In genomic region chr10:123446449-123447156, GRCh38 we compare ENCODE assay signal across 24 cellular contexts.
A peak's percentile ranks its signal among the peaks of the same experiment; 100 is the strongest.
DNase-seq lines count a peak whose midpoint lies in the region; ATAC-seq and TF ChIP-seq lines count a peak whose summit lies in the region.
"Had no signal": no experiment of that assay in that cellular context is flagged by ENCODE, and none has a peak within 500 bp of the region (broad histone marks: within the 10 kb centered on the region; RNA-seq: fewer than 3 reads in every experiment).

No MANE protein-coding gene starts in this region.

- no peaks in the 10 kb centered on the region for H3K27me3 ChIP-seq in H9 (ENCODE audit: insufficient read depth, low read length)

- H3K23ac ChIP-seq in H9 (ENCODE audit: insufficient read length, low read depth, low read length) = no peak overlapping the region

- H3K4me1 Mint-ChIP-seq in H9 (peaks cover 2 to 6% of the 10 kb centered on the region in 2 experiments; a peak in 3 of 4 replicates), WTC11 (peaks cover 2% of the 10 kb centered on the region; the same call in 1 of the 2 replicates)
- H3K4me1 Mint-ChIP-seq: CD4-positive, alpha-beta memory T cell; T-cell had no signal

- no CpG with 5 or more reads among the region's 10 CpGs for WGBS in H9 (ENCODE audit: extremely low coverage, insufficient read length, low lambda C conversion rate)

- no peak overlapping the region for H2BK20ac ChIP-seq in H9 (ENCODE audit: low read depth, low read length, poor library complexity, severe bottlenecking)

- H2AK5ac ChIP-seq in H9 (ENCODE audit: insufficient read length, low read length) = no peak overlapping the region

- no peaks in the 10 kb centered on the region for H3K23me2 ChIP-seq in H9 (ENCODE audit: insufficient read length, low read depth, low read length, poor library complexity, severe bottlenecking)

- H3T11ph ChIP-seq in H9 (ENCODE audit: low read length) = no peak overlapping the region

- no peak overlapping the region for H2BK5ac ChIP-seq in H9 (ENCODE audit: insufficient read length, low read length)

- H3K27me3 Mint-ChIP-seq in H9 (ENCODE audit: low read depth) (no peaks in the 10 kb centered on the region; the same call in 1 of the 2 replicates), WTC11 (ENCODE audit: low read depth) (no peaks in the 10 kb centered on the region)

- TF ChIP-seq CTCF in H9 (conservative IDR thresholded peaks at IDR 0.05) (no peak), WTC11 (IDR thresholded peaks at IDR 0.05) (no peak)

- no peak overlapping the region for H2BK120ac ChIP-seq in H9 (ENCODE audit: low read depth, low read length, poor library complexity, severe bottlenecking)

- H4K91ac ChIP-seq in H9 (ENCODE audit: insufficient read length, low read depth, low read length) = no peak overlapping the region

- H3K4me2 ChIP-seq in H9 (ENCODE audit: insufficient read depth, insufficient read length, low read length) = no peak overlapping the region
- H3K4me2 ChIP-seq: PC-9 had no signal

- DNase-seq in ELF-1 (ENCODE audit: low read depth, low spot score) (peak; percentile 13), H9 (no peak), WTC11 (ENCODE audit: low spot score) (no peak), mesenteric fat pad (ENCODE audit: low spot score) (peak; percentile 26), NOMO-1 (lab: John Stamatoyannopoulos, UW; ENCODE audit: unreplicated experiment in 2 of 2) (no peak), LoVo (ENCODE audit: low spot score) (no peak)
- DNase-seq: C1 segment of cervical spinal cord; CD4-positive, alpha-beta memory T cell; DMS79; EL; GF-D8; KG1; MM.1S; NCI-H1694; NCI-H2081; NCI-H2171; NCI-H226; NCI-H510A; NK-92 treated with Interleukin-12 subunit alpha and Interleukin-12 subunit beta, amount 100 ng/mL, for 24 hours; PC-9; RPMI8226; SHP77; T-cell had no signal

- H2BK15ac ChIP-seq in H9 (ENCODE audit: low read depth, low read length) = no peak overlapping the region

- POLR2A ChIA-PET in WTC11 (lab: Charles Lee) = no interaction called here

- H3K18ac ChIP-seq in H9 (ENCODE audit: insufficient read length, low read depth, low read length) = peak overlapping the region; percentile 24

- no peaks in the 10 kb centered on the region for H3K9me3 ChIP-seq in H9 (ENCODE audit: control insufficient read depth, low read depth, low read length)

- H3K56ac ChIP-seq in H9 (ENCODE audit: insufficient read length, low read depth, low read length) = no peak overlapping the region

- no peaks in the 10 kb centered on the region for H3K79me2 ChIP-seq in H9 (ENCODE audit: insufficient read depth, low read length)

- H3K36me3 Mint-ChIP-seq in H9 (ENCODE audit: insufficient read depth in 1 of 3, low read depth in 3 of 3) (no peaks in the 10 kb centered on the region; a peak in 1 of 7 replicates), WTC11 (no peaks in the 10 kb centered on the region)
- H3K36me3 Mint-ChIP-seq: CD4-positive, alpha-beta memory T cell; T-cell had no signal

- no peak overlapping the region for H4K8ac ChIP-seq in H9 (replicated peaks; ENCODE audit: insufficient read length, low read depth, low read length)

- no peak overlapping the region for H2AFZ ChIP-seq in H9 (ENCODE audit: low read length)
- H2AFZ ChIP-seq: PC-9 had no signal

- no peaks in the 10 kb centered on the region for H3K4me1 ChIP-seq in H9 (ENCODE audit: insufficient read depth, low read length)

- H3K4ac ChIP-seq in H9 (ENCODE audit: low read depth, low read length) = no peak overlapping the region

- no peaks in the 10 kb centered on the region for H4K20me1 ChIP-seq in H9 (ENCODE audit: control insufficient read depth, insufficient read depth, insufficient read length)

- CTCF ChIA-PET in WTC11 (lab: Charles Lee) = no interaction called here

- H3K27ac Mint-ChIP-seq in H9 (no peak overlapping the region), WTC11 (no peak overlapping the region)
- H3K27ac Mint-ChIP-seq: CD4-positive, alpha-beta memory T cell; T-cell had no signal

- H3K9ac ChIP-seq in H9 (ENCODE audit: extremely low read depth, insufficient read length, low read length) = no peak overlapping the region

- H3K27ac ChIP-seq in H9 (ENCODE audit: insufficient read length, low read depth, low read length) = no peak overlapping the region
- H3K27ac ChIP-seq: PC-9 had no signal

- no peaks in the 10 kb centered on the region for H3K79me1 ChIP-seq in H9 (ENCODE audit: insufficient read depth, low read depth, low read length, poor library complexity, severe bottlenecking)

- ATAC-seq in WTC11 = peak; percentile 24; the same call in 1 of the 2 replicates
- ATAC-seq in GM19351 (IDR thresholded peaks at IDR 0.05; ENCODE audit: unreplicated experiment) = no peak
- ATAC-seq: T-cell had no signal

- no peak overlapping the region for H2BK12ac ChIP-seq in H9 (ENCODE audit: insufficient read length, low read depth, low read length)

- H3K9me3 Mint-ChIP-seq in H9 = no peaks in the 10 kb centered on the region
- no peaks in the 10 kb centered on the region for H3K9me3 Mint-ChIP-seq in WTC11
- H3K9me3 Mint-ChIP-seq: CD4-positive, alpha-beta memory T cell; T-cell had no signal

- H3K14ac ChIP-seq in H9 (ENCODE audit: insufficient read depth, low read length) = no peak overlapping the region

- H3K4me3 Mint-ChIP-seq in H9 (no peak overlapping the region), WTC11 (no peak overlapping the region)
- H3K4me3 Mint-ChIP-seq: CD4-positive, alpha-beta memory T cell; T-cell had no signal

- no peak overlapping the region for H4K5ac ChIP-seq in H9 (ENCODE audit: insufficient read length, low read depth, low read length)

TF ChIP-seq in WTC11, 78 proteins besides CTCF, POLR2A, EP300 and RAD21 (continues in another document):
- no peak for TF ChIP-seq ELF4 (CRISPR knock-in tag; IDR thresholded peaks at IDR 0.05; ENCODE audit: low read depth)
- TF ChIP-seq NFE2L1 (CRISPR knock-in tag; IDR thresholded peaks at IDR 0.05) = no peak
- no peak for TF ChIP-seq MAX (CRISPR knock-in tag; IDR thresholded peaks at IDR 0.05)
- TF ChIP-seq GTF2I (CRISPR knock-in tag; conservative IDR thresholded peaks at IDR 0.05) = no peak
- no peak for TF ChIP-seq NR1H2 (CRISPR knock-in tag; IDR thresholded peaks at IDR 0.05)
- TF ChIP-seq ZNF671 (CRISPR knock-in tag; IDR thresholded peaks at IDR 0.05) = no peak
- TF ChIP-seq SMAD3 (CRISPR knock-in tag; IDR thresholded peaks at IDR 0.05; ENCODE audit: borderline replicate concordance) = no peak
- no peak for TF ChIP-seq KAT7 (CRISPR knock-in tag; IDR thresholded peaks at IDR 0.05; ENCODE audit: borderline replicate concordance)
- TF ChIP-seq NFYB (CRISPR knock-in tag; conservative IDR thresholded peaks at IDR 0.05; ENCODE audit: low read depth) = no peak
- TF ChIP-seq EMX1 (CRISPR knock-in tag; IDR thresholded peaks at IDR 0.05) = no peak
- no peak for TF ChIP-seq STAT6 (CRISPR knock-in tag; conservative IDR thresholded peaks at IDR 0.05; ENCODE audit: low read depth)
- no peak for TF ChIP-seq USF1 (CRISPR knock-in tag; IDR thresholded peaks at IDR 0.05)
- no peak for TF ChIP-seq PREB (CRISPR knock-in tag; IDR thresholded peaks at IDR 0.05; ENCODE audit: borderline replicate concordance)
- TF ChIP-seq ZNF219 (CRISPR knock-in tag; IDR thresholded peaks at IDR 0.05; ENCODE audit: borderline replicate concordance) = no peak
- no peak for TF ChIP-seq USF2 (CRISPR knock-in tag; IDR thresholded peaks at IDR 0.05)
- TF ChIP-seq ZNF416 (CRISPR knock-in tag; IDR thresholded peaks at IDR 0.05) = no peak
- TF ChIP-seq MYBL2 (CRISPR knock-in tag; IDR thresholded peaks at IDR 0.05) = no peak

Comparison
In these comparisons a context has a peak if more than half of its experiments do, and no peak if none do; other contexts are left out.
1. DNase-seq: peak in ELF-1 (single experiment) and mesenteric fat pad (single experiment); none in H9 (single experiment), WTC11 (single experiment), NOMO-1 (0 of 2) and LoVo (single experiment).